ENCODE assay signal across 12 cellular contexts in the genomic region with DNA sequence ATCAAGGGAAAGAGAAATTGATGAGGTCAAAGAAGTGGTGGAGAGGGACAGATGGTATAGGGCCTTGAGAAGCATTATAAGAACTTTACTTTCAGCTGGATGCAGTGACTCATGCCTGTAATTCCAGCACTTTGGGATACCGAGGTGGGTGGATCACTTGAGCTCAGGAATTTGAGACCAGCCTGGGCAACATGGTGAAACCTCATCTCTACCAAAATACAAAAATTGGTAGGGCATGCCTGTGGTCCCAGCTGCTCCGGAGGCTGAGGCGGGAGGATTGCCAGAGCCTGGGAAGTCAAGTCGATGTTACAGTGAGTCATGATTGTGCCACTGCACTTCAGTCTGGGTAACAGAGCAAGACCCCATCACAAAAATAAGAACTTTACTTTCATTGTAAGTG. TPM values are rescaled to one million over a fixed set of nuclear protein-coding genes. Genes with fewer than 3 reads are reported as not detected.
DNase-seq lines count a peak whose midpoint lies in the region; ATAC-seq, FAIRE-seq and TF ChIP-seq lines count a peak whose summit lies in the region.
"Had no signal": no experiment of that assay in that cellular context is flagged by ENCODE, and none has a peak within 500 bp of the region (broad histone marks: within the 10 kb centered on the region; RNA-seq: fewer than 3 reads in every experiment).

No MANE protein-coding gene starts in this region.

- peaks cover 21% of the 10 kb centered on the region for H3K4me1 ChIP-seq in CD8-positive, alpha-beta memory T cell (ENCODE audit: insufficient read depth, low read length)
- peaks cover 3 to 6% of the 10 kb centered on the region in 2 experiments; a peak in 4 of 5 replicates for H3K4me1 ChIP-seq in K562 (replicated peaks in 1 of 2; ENCODE audit: control insufficient read depth in 2 of 2, insufficient read depth in 2 of 2, low read length in 2 of 2)
- H3K4me1 ChIP-seq: prostate gland had no signal

- no peak for TF ChIP-seq CTCF in K562 (IDR thresholded peaks at IDR 0.05 in 2 of 3, conservative IDR thresholded peaks at IDR 0.05 in 1 of 3; ENCODE audit: insufficient read depth in 2 of 3, low read depth in 1 of 3, low read length in 3 of 3)
- no peak for TF ChIP-seq CTCF in Calu3 (IDR thresholded peaks at IDR 0.05; ENCODE audit: unreplicated experiment)

- no peak for TF ChIP-seq POLR2A in K562 (conservative IDR thresholded peaks at IDR 0.05)

- no peak overlapping the region for H3K9ac ChIP-seq in K562 (ENCODE audit: insufficient read depth in 1 of 2, low read depth in 2 of 2, low read length in 2 of 2)

- TF ChIP-seq EP300 in K562 (IDR thresholded peaks at IDR 0.05; ENCODE audit: low read length): no peak

- no peaks in the 10 kb centered on the region for H3K27me3 Mint-ChIP-seq in CD8-positive, alpha-beta memory T cell
- H3K27me3 Mint-ChIP-seq in naive thymus-derived CD8-positive, alpha-beta T cell: no peaks in the 10 kb centered on the region
- no peaks in the 10 kb centered on the region for H3K27me3 Mint-ChIP-seq in Calu3 (ENCODE audit: unreplicated experiment)

- H3K79me2 ChIP-seq in K562 (ENCODE audit: control insufficient read depth, insufficient read depth, low read length): peaks cover 61% of the 10 kb centered on the region

- TF ChIP-seq RAD21 in K562 (CRISPR knock-in tag; conservative IDR thresholded peaks at IDR 0.05 in 1 of 2, IDR thresholded peaks at IDR 0.05 in 1 of 2): no peak

- peaks cover 29% of the 10 kb centered on the region for H3K36me3 ChIP-seq in CD8-positive, alpha-beta memory T cell (ENCODE audit: insufficient read depth, low read length)
- peaks cover 63% of the 10 kb centered on the region for H3K36me3 ChIP-seq in K562 (ENCODE audit: control insufficient read depth, insufficient read depth, low read length)
- H3K36me3 ChIP-seq: prostate gland had no signal

- BruUV-seq in K562 (replicated peaks; lab: Mats Ljungman, UMichigan) (no TSS peak), Calu3 (replicated peaks; lab: Mats Ljungman, UMichigan) (no TSS peak)

- no peaks in the 10 kb centered on the region for H3K9me3 Mint-ChIP-seq in CD8-positive, alpha-beta memory T cell
- H3K9me3 Mint-ChIP-seq in naive thymus-derived CD8-positive, alpha-beta T cell: no peaks in the 10 kb centered on the region
- no peaks in the 10 kb centered on the region for H3K9me3 Mint-ChIP-seq in Calu3 (ENCODE audit: low read depth, unreplicated experiment)

- FAIRE-seq in HTR-8/SVneo (lab: Jason Lieb, UNC) (peak; percentile 38), K562 (lab: Jason Lieb, UNC) (no peak)

- no peak overlapping the region for H3K4me3 ChIP-seq in CD8-positive, alpha-beta memory T cell (ENCODE audit: low read length)
- no peak overlapping the region for H3K4me3 ChIP-seq in K562
- H3K4me3 ChIP-seq: lower lobe of right lung, prostate gland had no signal

- no peaks in the 10 kb centered on the region for H3K27me3 ChIP-seq in CD8-positive, alpha-beta memory T cell (ENCODE audit: insufficient read depth, low read length, poor library complexity, severe bottlenecking)
- no peaks in the 10 kb centered on the region for H3K27me3 ChIP-seq in K562 (ENCODE audit: control insufficient read depth in 2 of 2, insufficient read depth in 2 of 2, low read length in 2 of 2)

- H3K4me1 Mint-ChIP-seq in CD8-positive, alpha-beta memory T cell: peaks cover 50 to 71% (median 66%) of the 10 kb centered on the region in 3 donors
- peaks cover 23 to 47% (median 37%) of the 10 kb centered on the region in 4 donors for H3K4me1 Mint-ChIP-seq in naive thymus-derived CD8-positive, alpha-beta T cell
- H3K4me1 Mint-ChIP-seq in Calu3 (ENCODE audit: low read depth, unreplicated experiment): peaks cover 10% of the 10 kb centered on the region

- no peaks in the 10 kb centered on the region for H3K9me1 ChIP-seq in K562 (ENCODE audit: control insufficient read depth, insufficient read depth, low read length)

- H3K9me3 ChIP-seq in CD8-positive, alpha-beta memory T cell (ENCODE audit: low read length): no peaks in the 10 kb centered on the region
- H3K9me3 ChIP-seq in K562 (replicated peaks; ENCODE audit: control insufficient read depth, insufficient read depth, low read depth, low read length): no peaks in the 10 kb centered on the region
- H3K9me3 ChIP-seq: lower lobe of right lung, prostate gland had no signal

- CTCF ChIA-PET in CD8-positive, alpha-beta memory T cell (lab: Charles Lee): no interaction called here
- CTCF ChIA-PET in K562 (lab: Yijun Ruan, JAX; ENCODE audit: low intra/inter-chr PET ratio) (no interaction called here), Calu3 (lab: Charles Lee) (no interaction called here)

- peak overlapping the region in 2 of 7 donors; percentile 1 to 49 for H3K4me3 Mint-ChIP-seq in CD8-positive, alpha-beta memory T cell
- no peak overlapping the region for H3K4me3 Mint-ChIP-seq in naive thymus-derived CD8-positive, alpha-beta T cell
- H3K4me3 Mint-ChIP-seq in Calu3 (ENCODE audit: low read depth, unreplicated experiment): no peak overlapping the region

- peaks cover 8 to 66% (median 19%) of the 10 kb centered on the region in 3 donors for H3K36me3 Mint-ChIP-seq in CD8-positive, alpha-beta memory T cell
- peaks cover 0 to 71% (median 6%) of the 10 kb centered on the region in 3 donors for H3K36me3 Mint-ChIP-seq in naive thymus-derived CD8-positive, alpha-beta T cell
- peaks cover 22% of the 10 kb centered on the region for H3K36me3 Mint-ChIP-seq in Calu3 (ENCODE audit: insufficient read depth, unreplicated experiment)

- no peaks in the 10 kb centered on the region for H4K20me1 ChIP-seq in K562 (replicated peaks; ENCODE audit: control insufficient read depth, insufficient read depth, low read length)

- no peak overlapping the region for H3K27ac ChIP-seq in CD8-positive, alpha-beta memory T cell (ENCODE audit: low read depth, low read length)
- H3K27ac ChIP-seq in K562 (ENCODE audit: extremely low read depth, low read depth, low read length): no peak overlapping the region
- H3K27ac ChIP-seq: lower lobe of right lung, prostate gland had no signal

- no peak overlapping the region for H3K4me2 ChIP-seq in K562 (ENCODE audit: insufficient read depth, low read length)

- no peak for DNase-seq in CD8-positive, alpha-beta memory T cell
- peak; percentile 20 for DNase-seq in HTR-8/SVneo (ENCODE audit: insufficient read length, low spot score)
- DNase-seq in K562 (ENCODE audit: extremely low read depth in 1 of 4, low spot score in 3 of 4): no peak
- no peak for DNase-seq in naive thymus-derived CD8-positive, alpha-beta T cell
- no peak for DNase-seq in Calu3
- DNase-seq: activated T-cell treated with anti-CD3 and anti-CD28 coated beads, Interleukin-2, amount 50 U/mL, for 48 hours; lower lobe of right lung; NCI-H2171 treated with DMSO at 0.1 percent for 48 hours had no signal

- 90% methylated on average over 4 of the region's 4 CpGs for WGBS in K562 (ENCODE audit: insufficient coverage, low coverage, missing lambda C conversion rate)

- H3K27ac Mint-ChIP-seq in CD8-positive, alpha-beta memory T cell: peak overlapping the region in 7 of 8 donors; percentile 2 to 71 (median 10)
- peak overlapping the region in 7 of 10 donors; percentile 18 to 63 (median 34) for H3K27ac Mint-ChIP-seq in naive thymus-derived CD8-positive, alpha-beta T cell
- no peak overlapping the region for H3K27ac Mint-ChIP-seq in Calu3 (ENCODE audit: unreplicated experiment)

- in situ Hi-C loops in K562 (cut with MboI): no loop called here

- H2AFZ ChIP-seq in K562 (ENCODE audit: low read depth, low read length): no peak overlapping the region

- POLR2A ChIA-PET in CD8-positive, alpha-beta memory T cell (lab: Charles Lee): no interaction called here
- POLR2A ChIA-PET in K562 (lab: Yijun Ruan, JAX): interaction anchor here (0.7 to 1.3 kb wide), 2 partner anchors 9 to 395 kb away, joined by 3 to 6 read pairs; no protein-coding TSS in a partner anchor
- POLR2A ChIA-PET in naive thymus-derived CD8-positive, alpha-beta T cell (lab: Charles Lee): no interaction called here

- ATAC-seq in K562: no peak
- no peak for ATAC-seq in naive thymus-derived CD8-positive, alpha-beta T cell
- ATAC-seq in GM19463 (IDR thresholded peaks at IDR 0.05; ENCODE audit: unreplicated experiment): no peak
- ATAC-seq in HG03025 (IDR thresholded peaks at IDR 0.05; ENCODE audit: low FRiP score, unreplicated experiment): no peak
- ATAC-seq in HG03439 (IDR thresholded peaks at IDR 0.05; ENCODE audit: unreplicated experiment): no peak
- ATAC-seq: lower lobe of right lung had no signal

- intact Hi-C loops in K562 (cut with micrococcal nuclease) (no loop called here), Calu3 (cut with micrococcal nuclease; ENCODE audit: unreplicated experiment) (no loop called here)

RNA-seq across cellular contexts. Expression of gene TMEM50A, which starts 5.7 kb away (rescaled TPM):
- 100 to 1,000 TPM; 110 to 117 TPM for total RNA-seq in CD8-positive, alpha-beta memory T cell
- polyA plus RNA-seq in CD8-positive, alpha-beta memory T cell: 217 TPM
- 50.2 and 133 TPM in 2 replicates for total RNA-seq in K562 (2011; cell fraction: chromatin; rRNA removed; ENCODE audit: low replicate concordance)
- total RNA-seq in K562 (2011; cell fraction: nucleolus; rRNA removed): 80.8 and 92.6 TPM in 2 replicates
- total RNA-seq in K562 (2011; cell fraction: nucleoplasm; rRNA removed): 147 and 172 TPM in 2 replicates
- 138 and 209 TPM in 2 replicates for total RNA-seq in K562 (2014; rRNA removed)
- total RNA-seq in K562 (2014; rRNA removed; fragmentation: Illumina TruSeq; extraction: Trizol): 85.8 and 108 TPM in 2 replicates
- 100 and 108 TPM in 2 replicates for total RNA-seq in K562 (2015; rRNA removed; fragmentation: Illumina TruSeq; extraction: Trizol)
- total RNA-seq in K562 (2021): 133 and 137 TPM in 2 replicates
- 175 and 195 TPM in 2 replicates for polyA plus RNA-seq in K562 (2011; rRNA removed)
- 47.8 and 169 TPM in 2 replicates for polyA plus RNA-seq in K562 (2011; cell fraction: cytosol; rRNA removed)
- polyA plus RNA-seq in K562 (2011; cell fraction: nucleus; rRNA removed): 19.9 and 38.4 TPM in 2 replicates
- 167 and 239 TPM in 2 replicates for polyA plus RNA-seq in K562 (2012)
- polyA plus RNA-seq in K562 (2014; fragmentation: Illumina TruSeq; extraction: Trizol): 155 and 183 TPM in 2 replicates
- polyA plus RNA-seq in K562 (2014; fragmentation: Nextera tagmentation; extraction: Ambion mirVana): 10 to 100 TPM; 43.7 to 56.2 TPM
- 141 and 198 TPM in 2 replicates for polyA plus RNA-seq in K562 (2014; rRNA removed)
- 59.4 and 67.8 TPM in 2 replicates for polyA minus RNA-seq in K562 (2011; rRNA and poly(A)+ RNA removed)
- polyA minus RNA-seq in K562 (2011; cell fraction: cytosol; rRNA and poly(A)+ RNA removed): 44.3 and 50.7 TPM in 2 replicates
- 12.8 and 23.5 TPM in 2 replicates for polyA minus RNA-seq in K562 (2011; cell fraction: nucleus; rRNA and poly(A)+ RNA removed)
- total RNA-seq in naive thymus-derived CD8-positive, alpha-beta T cell: 100 to 1,000 TPM in 1 of 2 experiments, 10 to 100 TPM in 1; 89.0 to 101 TPM
- 100 to 1,000 TPM; 130 to 201 (median 146) TPM for polyA plus RNA-seq in naive thymus-derived CD8-positive, alpha-beta T cell
- 72.7 and 82.6 TPM in 2 replicates for total RNA-seq in Calu3 (2022)
